In the genomic region with DNA sequence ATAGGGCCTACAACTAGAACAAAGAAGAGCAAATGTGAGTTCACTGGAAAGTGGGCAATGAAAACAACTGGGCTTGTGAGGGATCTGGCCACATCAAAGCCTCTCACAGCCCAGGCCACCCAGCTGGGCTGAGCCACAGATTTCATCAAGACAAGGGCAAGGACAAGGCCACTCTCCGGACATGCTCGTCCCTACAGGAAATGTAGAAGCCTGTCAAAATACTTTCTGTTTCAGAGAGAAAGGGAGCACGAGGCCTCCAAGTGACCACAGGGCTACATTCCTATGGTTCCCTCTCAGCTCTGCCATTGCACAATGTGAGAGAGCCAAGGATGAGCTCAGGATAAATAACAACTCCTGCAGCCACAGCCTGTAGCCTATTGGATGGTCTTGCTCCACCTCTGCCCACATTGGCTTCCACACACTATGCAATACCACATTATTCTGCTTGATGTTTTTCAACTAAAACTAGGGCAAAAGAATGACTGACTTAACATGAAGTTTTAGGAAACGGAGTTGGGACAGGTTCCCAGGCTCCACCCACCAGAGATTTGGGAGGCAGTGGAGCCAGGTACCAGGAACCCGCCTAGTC, we compare ENCODE assay signal across 8 cellular contexts.
DNase-seq lines count a peak whose midpoint lies in the region; ATAC-seq and FAIRE-seq lines count a peak whose summit lies in the region.

No MANE protein-coding gene starts in this region.

- ATAC-seq in activated CD4-positive, CD25-positive, alpha-beta regulatory T cell treated with anti-CD3 and anti-CD28 coated beads, Interleukin-2, amount 50 U/mL, for 24 hours: no peak
- no peak for ATAC-seq in HG02981 (IDR thresholded peaks at IDR 0.05; ENCODE audit: unreplicated experiment)

- FAIRE-seq in HTR-8/SVneo (lab: Jason Lieb, UNC): peak; percentile 60

- DNase-seq in ACHN: peak; percentile 90
- peak; percentile 84 for DNase-seq in HTR-8/SVneo (ENCODE audit: insufficient read length, low spot score)
- peak; percentile 89 for DNase-seq in amniotic stem cell (lab: John Stamatoyannopoulos, UW)
- peak; percentile 90 for DNase-seq in islet precursor cell
- DNase-seq in stromal cell of bone marrow (ENCODE audit: low read depth): peak; percentile 99
- no peak for DNase-seq in activated effector memory CD4-positive, alpha-beta T cell treated with anti-CD3 and anti-CD28 coated beads, Interleukin-2, amount 50 U/mL, for 16 hours

- in situ Hi-C loops in ACHN (cut with HindIII; ENCODE audit: low pct_ligation_motif_present, low pct_unique_long_range_greater_than_20kb, low sequenced_read_pairs): no loop called here
